In genomic region chr12:6694701-6695100, GRCh38 we compare ENCODE assay signal across 1 cellular context.
TF ChIP-seq lines count a peak whose summit lies in the region.

No MANE protein-coding gene starts in this region.

TF ChIP-seq in GM12878, 131 proteins besides CTCF, POLR2A, EP300 and RAD21:
- TF ChIP-seq BCL3 (IDR thresholded peaks at IDR 0.05; ENCODE audit: borderline replicate concordance, insufficient read depth, low read depth, low read length, poor library complexity, severe bottlenecking) (peak; percentile 18), HCFC1 (IDR thresholded peaks at IDR 0.05; ENCODE audit: low read length) (no peak)
TF ChIP-seq in GM12878: peak in this region for 1.
